Comparison of ENCODE assay signal across 32 cellular contexts in genomic region chr10:22226599-22226998, GRCh38. TPM values are rescaled to one million over a fixed set of nuclear protein-coding genes. Genes with fewer than 3 reads are reported as not detected.
"Had no signal": no experiment of that assay in that cellular context is flagged by ENCODE, and none has a peak within 500 bp of the region (broad histone marks: within the 10 kb centered on the region; RNA-seq: fewer than 3 reads in every experiment).

No MANE protein-coding gene starts in this region.

- H3K36me3 ChIP-seq: MG63, Peyer's patch, SJSA1 had no signal

- H3K4me3 Mint-ChIP-seq: T-cell, T-helper 17 cell had no signal

- H3K27ac ChIP-seq: Peyer's patch, SJSA1 had no signal

- ATAC-seq: PC-3, T-cell, T-helper 17 cell had no signal

- H3K9me3 ChIP-seq: MG63, Peyer's patch, SJSA1, SK-N-SH had no signal

- H3K27ac Mint-ChIP-seq: T-cell, T-helper 17 cell had no signal

- H3K27me3 ChIP-seq: Peyer's patch, SJSA1 had no signal

- H3K4me2 ChIP-seq: SK-N-SH had no signal

- H3K9ac ChIP-seq: SK-N-SH had no signal

- H3K9me2 ChIP-seq: SK-N-SH had no signal

- DNase-seq: MG63, NCI-H1092, NCI-H1105, NCI-H1417 treated with DMSO at 0.1 percent for 48 hours, NCI-H1436 treated with DMSO at 0.1 percent for 48 hours, NCI-H1694 treated with DMSO at 0.1 percent for 48 hours, NCI-H187 treated with DMSO at 0.1 percent for 48 hours, NCI-H2029, NCI-H2081, NCI-H2171 treated with DMSO at 0.1 percent for 48 hours, NCI-H2227 treated with DMSO at 0.1 percent for 48 hours, NCI-H345, NCI-H446, NCI-H510A treated with DMSO at 0.1 percent for 48 hours, NCI-H524 treated with DMSO at 0.1 percent for 48 hours, NCI-H69, NCI-H748 treated with DMSO at 0.1 percent for 48 hours, NCI-H82, PC-3, Peyer's patch, Right ventricle myocardium superior, RPMI8226, SHP77 treated with DMSO at 0.1 percent for 48 hours, SK-N-SH, T-cell, T-helper 17 cell had no signal

- H3K36me3 Mint-ChIP-seq: T-cell had no signal

- H3K9me3 Mint-ChIP-seq: T-cell had no signal

- H3K4me3 ChIP-seq: MG63, Peyer's patch, SJSA1 had no signal

RNA-seq across cellular contexts. Expression of gene EBLN1, which starts 8.8 kb away (rescaled TPM):
- total RNA-seq: LHCN-M2; NCI-H460; OCI-LY7; PC-3; Peyer's patch; Right ventricle myocardium superior; SJSA1; T-cell; T-helper 1 cell treated with Interleukin-12 subunit alpha and Interleukin-12 subunit beta and Interleukin-4 antibody, amounts not matched to agents 30 ng/mL and 1 ng/mL, for 36 hours; T-helper 17 cell; T-helper 2 cell treated with Interferon-gamma antibody and Interleukin-4, amounts not matched to agents 100 ng/mL and 5 ng/mL, for 36 hours had no signal
